ENCODE assay signal across 16 cellular contexts in genomic region chr9:14806941-14807340, GRCh38.
"Had no signal": no experiment of that assay in that cellular context is flagged by ENCODE, and none has a peak within 500 bp of the region (broad histone marks: within the 10 kb centered on the region; RNA-seq: fewer than 3 reads in every experiment).

No MANE protein-coding gene starts in this region.

- H3K4me1 ChIP-seq: esophagus muscularis mucosa had no signal

- ATAC-seq: activated CD8-positive, alpha-beta T cell treated with anti-CD3 and anti-CD28 coated beads, Interleukin-2, amount 10 ng/mL, durations not matched to agents 7 days and 5 days; activated T-cell treated with anti-CD3 and anti-CD28 coated beads, Interleukin-2, amount 50 U/mL, for 72 hours; left lobe of liver; naive thymus-derived CD4-positive, alpha-beta T cell; stimulated activated memory B cell treated with anti-CD40 and anti-IgM and Interleukin-4, amounts not matched to agents 10 μg/mL and 1 μg/mL and 100 μg/mL, for 72 hours; T-helper 17 cell had no signal

- H3K27ac ChIP-seq: esophagus muscularis mucosa, neutrophil had no signal

- H3K36me3 ChIP-seq: esophagus muscularis mucosa, neutrophil had no signal

- H3K4me1 Mint-ChIP-seq: naive thymus-derived CD4-positive, alpha-beta T cell; stimulated activated memory B cell treated with anti-CD40 and anti-IgM and Interleukin-4, amounts not matched to agents 10 μg/mL and 1 μg/mL and 100 μg/mL, for 72 hours had no signal

- H3K27ac Mint-ChIP-seq: activated CD8-positive, alpha-beta T cell treated with anti-CD3 and anti-CD28 coated beads, Interleukin-2, amount 10 ng/mL, durations not matched to agents 7 days and 5 days; activated naive CD8-positive, alpha-beta T cell; activated T-cell treated with anti-CD3 and anti-CD28 coated beads, Interleukin-2, amount 50 U/mL, for 72 hours; naive thymus-derived CD4-positive, alpha-beta T cell; stimulated activated memory B cell treated with anti-CD40 and anti-IgM and Interleukin-4, amounts not matched to agents 10 μg/mL and 1 μg/mL and 100 μg/mL, for 72 hours; T-helper 17 cell had no signal

- H3K4me3 ChIP-seq: esophagus muscularis mucosa had no signal

- DNase-seq: activated CD4-positive, alpha-beta T cell treated with anti-CD3 and anti-CD28 coated beads for 4 hours; activated CD8-positive, alpha-beta memory T cell treated with anti-CD3 and anti-CD28 coated beads, Interleukin-2, amount 50 U/mL, for 4 hours; activated CD8-positive, alpha-beta T cell treated with anti-CD3 and anti-CD28 coated beads, Interleukin-2, amount 10 ng/mL, durations not matched to agents 7 days and 5 days; activated gamma-delta T cell treated with Interleukin-2 at 50 U/mL for 16 hours; activated T-cell treated with anti-CD3 and anti-CD28 coated beads, Interleukin-2, amount 50 U/mL, for 72 hours; islet precursor cell; naive thymus-derived CD4-positive, alpha-beta T cell; stimulated activated CD4-positive, alpha-beta T cell treated with anti-CD3 and anti-CD28 coated beads, Interleukin-2, amount 100 ng/mL, for 48 hours; T-helper 17 cell had no signal

- H3K4me3 Mint-ChIP-seq: activated CD8-positive, alpha-beta T cell treated with anti-CD3 and anti-CD28 coated beads, Interleukin-2, amount 10 ng/mL, durations not matched to agents 7 days and 5 days; activated naive CD8-positive, alpha-beta T cell; activated T-cell treated with anti-CD3 and anti-CD28 coated beads, Interleukin-2, amount 50 U/mL, for 72 hours; naive thymus-derived CD4-positive, alpha-beta T cell; stimulated activated memory B cell treated with anti-CD40 and anti-IgM and Interleukin-4, amounts not matched to agents 10 μg/mL and 1 μg/mL and 100 μg/mL, for 72 hours; T-helper 17 cell had no signal

- H3K9me3 ChIP-seq: esophagus muscularis mucosa, neutrophil had no signal

- FAIRE-seq: colon, endometrium had no signal

- H3K36me3 Mint-ChIP-seq: activated naive CD8-positive, alpha-beta T cell; naive thymus-derived CD4-positive, alpha-beta T cell; stimulated activated memory B cell treated with anti-CD40 and anti-IgM and Interleukin-4, amounts not matched to agents 10 μg/mL and 1 μg/mL and 100 μg/mL, for 72 hours had no signal

- H3K27me3 ChIP-seq: esophagus muscularis mucosa, neutrophil had no signal
